11 cellular contexts compared by ENCODE assay signal in the genomic region with DNA sequence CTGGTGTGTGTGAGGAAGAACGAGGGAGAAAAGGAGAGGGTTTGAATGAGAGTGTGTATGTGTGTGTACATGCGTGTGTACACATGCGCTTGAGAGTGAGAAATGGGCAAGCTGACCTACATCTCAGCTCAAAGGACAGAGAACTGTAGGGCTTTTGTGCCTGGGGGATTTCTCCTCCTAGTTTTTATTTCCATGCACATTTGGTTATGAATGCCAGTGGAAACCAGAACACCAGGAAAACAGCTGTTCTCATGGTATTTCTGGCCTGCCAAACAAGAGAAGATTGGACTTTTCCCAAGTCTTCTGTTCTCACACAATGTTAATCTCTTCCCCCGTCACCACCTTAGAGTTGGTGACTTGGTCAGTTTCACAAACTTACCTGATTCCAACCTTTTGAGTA. TPM values are rescaled to one million over a fixed set of nuclear protein-coding genes. Genes with fewer than 3 reads are reported as not detected.
DNase-seq lines count a peak whose midpoint lies in the region; ATAC-seq and TF ChIP-seq lines count a peak whose summit lies in the region.
"Had no signal": no experiment of that assay in that cellular context is flagged by ENCODE, and none has a peak within 500 bp of the region (broad histone marks: within the 10 kb centered on the region; RNA-seq: fewer than 3 reads in every experiment).

No MANE protein-coding gene starts in this region.

- TF ChIP-seq CTCF in astrocyte of the spinal cord (IDR thresholded peaks at IDR 0.05; ENCODE audit: low read depth, low read length): no peak
- no peak for TF ChIP-seq CTCF in heart right ventricle (IDR thresholded peaks at IDR 0.05)
- no peak for TF ChIP-seq CTCF in psoas muscle (IDR thresholded peaks at IDR 0.05)

- H3K36me3 ChIP-seq in heart right ventricle (no peaks in the 10 kb centered on the region), psoas muscle (ENCODE audit: insufficient read depth in 1 of 2, low read depth in 1 of 2) (no peaks in the 10 kb centered on the region)

- no peaks in the 10 kb centered on the region for H3K27me3 ChIP-seq in heart right ventricle
- no peaks in the 10 kb centered on the region for H3K27me3 ChIP-seq in psoas muscle (ENCODE audit: insufficient read depth in 3 of 3, low read length in 2 of 3)

- H3K9me3 ChIP-seq in heart right ventricle (no peaks in the 10 kb centered on the region), psoas muscle (no peaks in the 10 kb centered on the region)

- H3K27ac ChIP-seq in heart right ventricle (peak overlapping the region in 7 of 10 donors; percentile 75 to 88 (median 82)), psoas muscle (peak overlapping the region; percentile 68)
- H3K27ac ChIP-seq: C4-2B had no signal

- 56 to 60% methylated on average over 4 of the region's 4 CpGs for WGBS in heart right ventricle, 2 donors
- WGBS in psoas muscle, 3 donors: 23 to 33% (median 26%) methylated on average over 4 of the region's 4 CpGs

- peaks cover 6 to 68% (median 36%) of the 10 kb centered on the region in 9 donors for H3K4me1 ChIP-seq in heart right ventricle
- H3K4me1 ChIP-seq in psoas muscle: peaks cover 19% of the 10 kb centered on the region

- DNase-seq in EH (ENCODE audit: low read depth) (peak; percentile 84), astrocyte of the spinal cord (ENCODE audit: low read depth, low spot score) (peak; percentile 77), heart right ventricle (no peak), psoas muscle (no peak)
- no peak for DNase-seq in activated CD4-positive, alpha-beta T cell treated with anti-CD3 and anti-CD28 coated beads for 48 hours
- DNase-seq: central memory CD4-positive, alpha-beta T cell; natural killer cell had no signal

- peak in 7 of 8 donors; percentile 13 to 46 (median 28) for ATAC-seq in heart right ventricle
- peak in 2 of 4 donors; percentile 32 to 45 for ATAC-seq in psoas muscle
- no peak for ATAC-seq in HG03439 (IDR thresholded peaks at IDR 0.05; ENCODE audit: unreplicated experiment)
- no peak for ATAC-seq in GM19324 (IDR thresholded peaks at IDR 0.05; ENCODE audit: low FRiP score, unreplicated experiment)
- no peak for ATAC-seq in HG02571 (IDR thresholded peaks at IDR 0.05; ENCODE audit: unreplicated experiment)
- ATAC-seq: natural killer cell had no signal

- in situ Hi-C loops in astrocyte of the spinal cord (cut with HindIII; ENCODE audit: low sequenced_read_pairs): no loop called here

- no peak overlapping the region for H3K4me3 ChIP-seq in astrocyte of the spinal cord (ENCODE audit: low read depth, low read length)
- H3K4me3 ChIP-seq in heart right ventricle: no peak overlapping the region
- no peak overlapping the region for H3K4me3 ChIP-seq in psoas muscle

- intact Hi-C loops in heart right ventricle (cut with DNase I) (loop anchor here in 3 of 10 donors (2.0 to 10.0 kb wide), 3 partner anchors 49 to 57 kb away; no protein-coding TSS in a partner anchor), psoas muscle (cut with DNase I) (no loop called here)

RNA-seq across cellular contexts. Expression of gene SLC44A3, which starts 45.2 kb away (rescaled TPM):
- total RNA-seq in heart right ventricle (1 to 10 TPM; 2.2 to 9.4 (median 6.3) TPM), psoas muscle (under 1 TPM in 3 of 4 donors, not detected in 1; 0.32 to 0.58 (median 0.39) TPM)
- polyA plus RNA-seq in heart right ventricle (1 to 10 TPM; 1.2 to 1.6 TPM), psoas muscle (under 1 TPM in 2 of 3 donors, not detected in 1; 0.04 to 0.14 TPM)

Comparison
In these comparisons a context has a peak if more than half of its experiments do, and no peak if none do; other contexts are left out.
1. DNase-seq: peak in EH (single experiment) and astrocyte of the spinal cord (single experiment); none in heart right ventricle (0 of 2), psoas muscle (0 of 2) and activated CD4-positive, alpha-beta T cell treated with anti-CD3 and anti-CD28 coated beads for 48 hours (single experiment).
2. ATAC-seq: peak in heart right ventricle (7 of 8); none in HG03439 (single experiment), GM19324 (single experiment) and HG02571 (single experiment).